ENCODE assay signal across 12 cellular contexts in the genomic region with DNA sequence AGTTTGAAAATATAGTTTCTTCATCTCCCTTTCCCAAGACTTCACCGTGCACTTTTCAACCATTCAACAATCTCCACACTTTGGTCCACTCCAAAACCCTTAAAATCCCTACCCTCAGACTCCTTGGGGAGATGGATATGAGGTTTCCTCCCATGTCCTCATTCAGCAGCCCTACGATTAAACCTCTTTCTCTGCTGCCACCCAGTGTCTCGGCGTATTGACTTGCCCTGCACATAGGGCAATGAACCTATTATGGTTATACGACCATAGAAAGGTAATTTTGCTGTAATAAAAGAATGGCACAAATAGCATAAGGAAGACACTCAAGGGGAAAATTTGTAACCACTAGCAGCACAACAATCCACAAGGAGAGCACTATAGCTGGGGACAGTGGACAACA.
DNase-seq lines count a peak whose midpoint lies in the region; ATAC-seq and TF ChIP-seq lines count a peak whose summit lies in the region.
"Had no signal": no experiment of that assay in that cellular context is flagged by ENCODE, and none has a peak within 500 bp of the region (broad histone marks: within the 10 kb centered on the region; RNA-seq: fewer than 3 reads in every experiment).

No MANE protein-coding gene starts in this region.

- H3K27me3 ChIP-seq in heart right ventricle (no peaks in the 10 kb centered on the region), OCI-LY3 (ENCODE audit: low read depth, low read length) (no peaks in the 10 kb centered on the region), upper lobe of right lung (no peaks in the 10 kb centered on the region)

- H3K79me2 ChIP-seq in OCI-LY3 (ENCODE audit: low read length) = no peaks in the 10 kb centered on the region

- intact Hi-C loops in heart right ventricle (cut with DNase I) (no loop called here), cardiac septum (cut with DNase I) (no loop called here), upper lobe of right lung (cut with DNase I) (no loop called here)

- H3K9me3 ChIP-seq in heart right ventricle (no peaks in the 10 kb centered on the region), OCI-LY3 (ENCODE audit: insufficient read depth, low read length) (no peaks in the 10 kb centered on the region), upper lobe of right lung (no peaks in the 10 kb centered on the region)

- 74 to 76% methylated on average over 5 of the region's 5 CpGs for WGBS in heart right ventricle, 2 donors

- no peaks in the 10 kb centered on the region for H3K4me1 ChIP-seq in heart right ventricle
- no peaks in the 10 kb centered on the region for H3K4me1 ChIP-seq in OCI-LY3 (ENCODE audit: low read length)
- H3K4me1 ChIP-seq in upper lobe of right lung = no peaks in the 10 kb centered on the region

- DNase-seq in heart right ventricle (peak in 1 of 2 donors; percentile 8), cardiac septum (ENCODE audit: low spot score) (no peak), globus pallidus (ENCODE audit: low spot score) (peak; percentile 42), upper lobe of right lung (no peak), Kasumi-1 (lab: John Stamatoyannopoulos, UW) (no peak), NCI-H187 (lab: John Stamatoyannopoulos, UW) (no peak)
- DNase-seq: activated T-cell treated with anti-CD3 and anti-CD28 coated beads, Interleukin-2, amount 50 U/mL, for 48 hours; IMR-90; stimulated activated CD4-positive, alpha-beta T cell treated with anti-CD3 and anti-CD28 coated beads, Interleukin-12 subunit alpha, Interleukin-12 subunit beta, amount 100 ng/mL, for 4 hours; stimulated activated naive CD4-positive, alpha-beta T cell treated with Interleukin-2 at 50 U/mL for 16 hours had no signal

- H3K9ac ChIP-seq in OCI-LY3 (ENCODE audit: low read length) = no peak overlapping the region

- H3K4me3 ChIP-seq in heart right ventricle (no peak overlapping the region), OCI-LY3 (ENCODE audit: low read length) (no peak overlapping the region), upper lobe of right lung (no peak overlapping the region)

- no peak overlapping the region for H3K4me2 ChIP-seq in OCI-LY3 (ENCODE audit: low read length)

- H3K27ac ChIP-seq in heart right ventricle = no peak overlapping the region
- no peak overlapping the region for H3K27ac ChIP-seq in OCI-LY3 (ENCODE audit: low read length)
- no peak overlapping the region for H3K27ac ChIP-seq in upper lobe of right lung

- H3K36me3 ChIP-seq in heart right ventricle = no peaks in the 10 kb centered on the region
- no peaks in the 10 kb centered on the region for H3K36me3 ChIP-seq in OCI-LY3 (replicated peaks; ENCODE audit: low read depth, low read length)
- no peaks in the 10 kb centered on the region for H3K36me3 ChIP-seq in upper lobe of right lung

- TF ChIP-seq CTCF in heart right ventricle (IDR thresholded peaks at IDR 0.05) = peak in 5 of 9 donors; percentile 18 to 36 (median 22)
- TF ChIP-seq CTCF in OCI-LY3 (IDR thresholded peaks at IDR 0.05; ENCODE audit: low read depth, low read length) = peak; percentile 47
- peak; percentile 20 for TF ChIP-seq CTCF in upper lobe of right lung (IDR thresholded peaks at IDR 0.05)

- ATAC-seq in heart right ventricle (peak in 3 of 8 donors; percentile 25 to 62 (median 46)), upper lobe of right lung (no peak), GM21786 (IDR thresholded peaks at IDR 0.05; ENCODE audit: unreplicated experiment) (no peak)

- H4K20me1 ChIP-seq in OCI-LY3 (ENCODE audit: insufficient read depth, low read length) = no peaks in the 10 kb centered on the region

- H2AFZ ChIP-seq in OCI-LY3 (ENCODE audit: low read depth, low read length) = no peak overlapping the region
